Comparison of ENCODE assay signal across 8 cellular contexts in the genomic region with DNA sequence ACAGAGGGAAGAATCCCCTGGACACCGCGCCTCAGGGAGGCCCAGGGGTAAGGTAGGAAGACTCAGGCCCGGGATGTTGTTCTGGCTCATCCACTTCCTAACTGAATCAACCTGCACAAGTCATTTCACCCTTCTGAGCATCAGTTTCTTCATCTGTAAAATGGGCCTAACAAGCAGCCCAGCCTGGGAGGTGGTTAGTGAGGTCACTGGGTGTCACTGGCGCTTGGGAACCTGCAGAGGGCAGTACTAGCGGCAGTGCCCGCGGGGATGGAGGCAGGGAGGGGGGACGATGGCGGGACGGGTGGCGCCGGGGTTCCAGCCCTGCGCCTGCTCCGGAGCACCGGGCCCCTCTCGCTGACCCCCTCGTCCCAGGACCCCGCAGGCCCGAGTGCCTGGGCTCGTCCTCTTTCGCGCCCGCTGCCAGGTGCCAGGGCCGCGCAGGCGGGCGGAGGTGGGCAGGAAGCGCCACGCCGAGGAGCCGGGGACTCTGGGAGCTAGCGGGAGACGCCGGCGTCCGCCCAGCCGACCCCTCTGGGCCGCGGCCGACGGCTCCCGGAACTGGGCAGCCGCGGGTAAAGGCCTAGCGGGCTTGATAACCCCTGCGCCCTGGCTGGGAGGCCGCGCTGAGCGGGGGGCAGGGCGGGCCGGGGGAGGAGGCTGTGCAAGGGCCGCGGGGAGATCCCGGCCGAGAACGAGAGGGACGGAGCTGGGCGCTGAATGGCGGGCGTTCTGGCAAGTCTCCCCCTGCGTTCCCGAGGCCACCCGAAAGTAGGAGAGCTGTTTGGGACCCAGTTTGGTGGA. TPM values are rescaled to one million over a fixed set of nuclear protein-coding genes. Genes with fewer than 3 reads are reported as not detected.
A peak's percentile ranks its signal among the peaks of the same experiment; 100 is the strongest.
DNase-seq lines count a peak whose midpoint lies in the region; ATAC-seq lines count a peak whose summit lies in the region.

A gene with protein sequence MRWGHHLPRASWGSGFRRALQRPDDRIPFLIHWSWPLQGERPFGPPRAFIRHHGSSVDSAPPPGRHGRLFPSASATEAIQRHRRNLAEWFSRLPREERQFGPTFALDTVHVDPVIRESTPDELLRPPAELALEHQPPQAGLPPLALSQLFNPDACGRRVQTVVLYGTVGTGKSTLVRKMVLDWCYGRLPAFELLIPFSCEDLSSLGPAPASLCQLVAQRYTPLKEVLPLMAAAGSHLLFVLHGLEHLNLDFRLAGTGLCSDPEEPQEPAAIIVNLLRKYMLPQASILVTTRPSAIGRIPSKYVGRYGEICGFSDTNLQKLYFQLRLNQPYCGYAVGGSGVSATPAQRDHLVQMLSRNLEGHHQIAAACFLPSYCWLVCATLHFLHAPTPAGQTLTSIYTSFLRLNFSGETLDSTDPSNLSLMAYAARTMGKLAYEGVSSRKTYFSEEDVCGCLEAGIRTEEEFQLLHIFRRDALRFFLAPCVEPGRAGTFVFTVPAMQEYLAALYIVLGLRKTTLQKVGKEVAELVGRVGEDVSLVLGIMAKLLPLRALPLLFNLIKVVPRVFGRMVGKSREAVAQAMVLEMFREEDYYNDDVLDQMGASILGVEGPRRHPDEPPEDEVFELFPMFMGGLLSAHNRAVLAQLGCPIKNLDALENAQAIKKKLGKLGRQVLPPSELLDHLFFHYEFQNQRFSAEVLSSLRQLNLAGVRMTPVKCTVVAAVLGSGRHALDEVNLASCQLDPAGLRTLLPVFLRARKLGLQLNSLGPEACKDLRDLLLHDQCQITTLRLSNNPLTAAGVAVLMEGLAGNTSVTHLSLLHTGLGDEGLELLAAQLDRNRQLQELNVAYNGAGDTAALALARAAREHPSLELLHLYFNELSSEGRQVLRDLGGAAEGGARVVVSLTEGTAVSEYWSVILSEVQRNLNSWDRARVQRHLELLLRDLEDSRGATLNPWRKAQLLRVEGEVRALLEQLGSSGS (plus strand): TSS at position 255 of the 801 bp plus-strand sequence. CDS start 2,679 bp downstream, outside the sequence.

- no peaks in the 10 kb centered on the region for H3K36me3 Mint-ChIP-seq in activated CD4-positive, alpha-beta T cell treated with anti-CD3 and anti-CD28 coated beads for 36 hours (ENCODE audit: low read depth)

- intact Hi-C loops in activated CD4-positive, alpha-beta T cell treated with anti-CD3 and anti-CD28 coated beads for 36 hours (cut with DNase I, micrococcal nuclease): loop anchor here (1.0 to 5.0 kb wide), 8 partner anchors 28 to 155 kb away; partner anchors contain the start of gene HINFP (in 2 of the 2)
- intact Hi-C loops in left colon (cut with DNase I, micrococcal nuclease): no loop called here

- peak within 1 kb of the TSS; percentile 90 for H3K27ac Mint-ChIP-seq in activated CD4-positive, alpha-beta T cell treated with anti-CD3 and anti-CD28 coated beads for 36 hours

- H3K4me1 Mint-ChIP-seq in activated CD4-positive, alpha-beta T cell treated with anti-CD3 and anti-CD28 coated beads for 36 hours: peaks cover 11% of the 10 kb centered on the region

- POLR2A ChIA-PET in activated CD4-positive, alpha-beta T cell treated with anti-CD3 and anti-CD28 coated beads for 36 hours (lab: Charles Lee): interaction anchor here (0.6 to 1.3 kb wide), 7 partner anchors 14 to 376 kb away, joined by 3 to 8 read pairs (median 3); partner anchors contain the start of genes C2CD2L, DPAGT1, HMBS and NHERF4

- ATAC-seq in GM18502 (IDR thresholded peaks at IDR 0.05; ENCODE audit: poor library complexity, unreplicated experiment): peak; percentile 93
- ATAC-seq in HG02981 (IDR thresholded peaks at IDR 0.05; ENCODE audit: unreplicated experiment): peak; percentile 89
- peak; percentile 94 for ATAC-seq in activated CD4-positive, alpha-beta T cell treated with anti-CD3 and anti-CD28 coated beads for 36 hours
- peak; percentile 94 for ATAC-seq in left colon

- CTCF ChIA-PET in activated CD4-positive, alpha-beta T cell treated with anti-CD3 and anti-CD28 coated beads for 36 hours (lab: Charles Lee): interaction anchor here (0.6 to 2.9 kb wide), 25 partner anchors 9 to 1022 kb away, joined by 3 to 24 read pairs (median 3); partner anchors contain the start of genes C2CD2L, NHERF4, USP2 and VPS11

- no peaks in the 10 kb centered on the region for H3K9me3 Mint-ChIP-seq in activated CD4-positive, alpha-beta T cell treated with anti-CD3 and anti-CD28 coated beads for 36 hours (ENCODE audit: low read depth)

- peak within 1 kb of the TSS; percentile 88 for H3K4me3 Mint-ChIP-seq in activated CD4-positive, alpha-beta T cell treated with anti-CD3 and anti-CD28 coated beads for 36 hours

- DNase-seq in 8988T (peak; percentile 97), NCI-H2107 treated with DMSO at 0.1 percent for 48 hours (lab: John Stamatoyannopoulos, UW; ENCODE audit: unreplicated experiment) (peak; percentile 53), left colon (peak; percentile 83 to 86)
- DNase-seq in activated CD4-positive, alpha-beta T cell treated with anti-CD3 and anti-CD28 coated beads for 36 hours: peak; percentile 93
- DNase-seq in stimulated activated CD4-positive, alpha-beta T cell treated with anti-CD3 and anti-CD28 coated beads, Interleukin-1b, Interleukin-23, amount 100 ng/mL, for 4 hours (ENCODE audit: low read depth in 2 of 2): peak; percentile 74 to 76

- peak within 1 kb of the TSS; percentile 60 for H3K27ac ChIP-seq in cingulate gyrus (ENCODE audit: low read depth, low read length)

- H3K27me3 Mint-ChIP-seq in activated CD4-positive, alpha-beta T cell treated with anti-CD3 and anti-CD28 coated beads for 36 hours: no peaks in the 10 kb centered on the region

RNA-seq across cellular contexts. Expression of the gene that starts here (rescaled TPM):
- total RNA-seq in activated CD4-positive, alpha-beta T cell treated with anti-CD3 and anti-CD28 coated beads for 36 hours: 10 to 100 TPM; 18.2 to 25.0 TPM
- total RNA-seq in left colon: 10 to 100 TPM; 14.8 to 17.9 TPM

Comparison
In these comparisons a context has a peak if more than half of its experiments do, and no peak if none do; other contexts are left out.
1. Peak in every context shown above with its lines: DNase-seq, ATAC-seq and H3K27ac ChIP-seq.
2. intact Hi-C loops: an anchor here in activated CD4-positive, alpha-beta T cell treated with anti-CD3 and anti-CD28 coated beads for 36 hours (1.0 to 5.0 kb wide); none called in left colon.